ENCODE assay signal across 9 cellular contexts in the genomic region with DNA sequence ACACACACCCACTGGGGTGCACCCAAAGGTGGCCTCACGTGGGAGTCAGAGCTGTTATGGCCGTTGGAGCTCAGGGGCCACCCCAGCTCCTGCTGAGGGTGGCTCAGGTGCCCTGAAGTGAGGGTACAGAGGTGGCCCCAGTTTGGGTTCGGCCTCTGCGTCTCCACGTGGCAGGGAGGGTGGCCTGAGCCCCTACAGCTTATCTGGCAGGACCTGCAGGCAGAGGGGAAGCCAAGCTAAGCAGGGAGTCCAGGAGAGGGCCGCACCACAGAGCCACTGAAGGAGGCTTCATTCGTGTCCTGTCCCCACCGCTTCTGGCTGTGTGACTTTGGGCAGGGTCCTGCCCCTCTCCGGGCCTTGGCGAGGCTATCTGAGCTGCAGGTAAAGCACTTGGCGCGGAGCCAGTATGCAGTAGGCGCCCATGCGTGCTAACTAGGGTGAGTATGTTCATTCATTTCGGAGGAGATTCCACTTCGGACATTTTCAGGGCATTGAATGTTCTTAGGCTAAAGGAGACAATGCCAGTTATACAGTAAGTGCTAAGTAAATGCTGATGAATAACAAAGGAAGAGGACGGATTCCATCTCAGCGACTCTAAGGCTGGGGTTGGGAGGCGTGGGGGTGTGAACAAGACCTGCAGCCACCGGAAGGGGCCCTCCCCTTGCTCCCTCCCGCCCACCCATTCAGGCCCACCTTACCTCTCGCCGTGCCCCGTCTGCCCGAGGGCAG. TPM values are rescaled to one million over a fixed set of nuclear protein-coding genes. Genes with fewer than 3 reads are reported as not detected.
DNase-seq lines count a peak whose midpoint lies in the region; ATAC-seq, FAIRE-seq and TF ChIP-seq lines count a peak whose summit lies in the region.
"Had no signal": no experiment of that assay in that cellular context is flagged by ENCODE, and none has a peak within 500 bp of the region (broad histone marks: within the 10 kb centered on the region; RNA-seq: fewer than 3 reads in every experiment).

No MANE protein-coding gene starts in this region.

- no peak for FAIRE-seq in GM12891 (lab: Jason Lieb, UNC)

- POLR2A ChIA-PET in activated CD8-positive, alpha-beta T cell treated with anti-CD3 and anti-CD28 coated beads for 36 hours (lab: Charles Lee): interaction anchor here (0.8 to 2.6 kb wide), 5 partner anchors 17 to 166 kb away, joined by 3 to 11 read pairs (median 4); a partner anchor contains a TSS
- POLR2A ChIA-PET in activated CD8-positive, alpha-beta T cell treated with anti-CD3 and anti-CD28 coated beads, Interleukin-2, amount 10 ng/mL, durations not matched to agents 7 days and 5 days (lab: Charles Lee): interaction anchor here (2.7 kb wide), 1 partner anchor 22 kb away, joined by 9 read pairs; a partner anchor contains a TSS

- peak; percentile 60 for DNase-seq in activated CD8-positive, alpha-beta T cell treated with anti-CD3 and anti-CD28 coated beads for 36 hours
- no peak for DNase-seq in activated CD8-positive, alpha-beta T cell treated with anti-CD3 and anti-CD28 coated beads, Interleukin-2, amount 10 ng/mL, durations not matched to agents 7 days and 5 days
- DNase-seq in Peyer's patch: no peak
- DNase-seq in stomach: no peak
- DNase-seq in GM12891 (ENCODE audit: insufficient read length, low spot score): no peak
- no peak for DNase-seq in T1000 (lab: John Stamatoyannopoulos, UW)

- no peak for TF ChIP-seq EP300 in gastroesophageal sphincter (IDR thresholded peaks at IDR 0.05)
- no peak for TF ChIP-seq EP300 in stomach (IDR thresholded peaks at IDR 0.05)

- peaks cover 3% of the 10 kb centered on the region for H3K27me3 Mint-ChIP-seq in activated CD8-positive, alpha-beta T cell treated with anti-CD3 and anti-CD28 coated beads for 36 hours
- H3K27me3 Mint-ChIP-seq in activated CD8-positive, alpha-beta T cell treated with anti-CD3 and anti-CD28 coated beads, Interleukin-2, amount 10 ng/mL, durations not matched to agents 7 days and 5 days (ENCODE audit: low read depth): peaks cover 2% of the 10 kb centered on the region

- peak overlapping the region in 2 of 4 donors; percentile 38 to 55 for H3K27ac ChIP-seq in Peyer's patch
- peak overlapping the region in 3 of 4 donors; percentile 40 to 67 (median 53) for H3K27ac ChIP-seq in gastroesophageal sphincter
- peak overlapping the region in 3 of 5 donors; percentile 26 to 72 (median 60) for H3K27ac ChIP-seq in stomach

- H3K36me3 ChIP-seq in Peyer's patch (peaks cover 0 to 11% (median 0%) of the 10 kb centered on the region in 3 donors), gastroesophageal sphincter (peaks cover 0 to 16% of the 10 kb centered on the region in 2 donors), stomach (peaks cover 8 to 20% (median 16%) of the 10 kb centered on the region in 4 donors)

- peaks cover 0 to 7% of the 10 kb centered on the region in 2 donors for H3K27me3 ChIP-seq in Peyer's patch
- peaks cover 10% of the 10 kb centered on the region for H3K27me3 ChIP-seq in gastroesophageal sphincter
- H3K27me3 ChIP-seq in stomach: peaks cover 0 to 38% (median 27%) of the 10 kb centered on the region in 3 donors

- peaks cover 14% of the 10 kb centered on the region for H3K36me3 Mint-ChIP-seq in activated CD8-positive, alpha-beta T cell treated with anti-CD3 and anti-CD28 coated beads for 36 hours (ENCODE audit: low read depth)
- peaks cover 19% of the 10 kb centered on the region for H3K36me3 Mint-ChIP-seq in activated CD8-positive, alpha-beta T cell treated with anti-CD3 and anti-CD28 coated beads, Interleukin-2, amount 10 ng/mL, durations not matched to agents 7 days and 5 days (ENCODE audit: low read depth)

- no peak for TF ChIP-seq POLR2A in Peyer's patch (IDR thresholded peaks at IDR 0.05)
- no peak for TF ChIP-seq POLR2A in gastroesophageal sphincter (IDR thresholded peaks at IDR 0.05)
- TF ChIP-seq POLR2A in stomach (IDR thresholded peaks at IDR 0.05): no peak
- TF ChIP-seq POLR2A in GM12891 (IDR thresholded peaks at IDR 0.05; ENCODE audit: low read depth, low read length): no peak

- no peak for ATAC-seq in activated CD8-positive, alpha-beta T cell treated with anti-CD3 and anti-CD28 coated beads for 36 hours
- no peak for ATAC-seq in activated CD8-positive, alpha-beta T cell treated with anti-CD3 and anti-CD28 coated beads, Interleukin-2, amount 10 ng/mL, durations not matched to agents 7 days and 5 days
- no peak for ATAC-seq in gastroesophageal sphincter
- ATAC-seq in GM18909 (IDR thresholded peaks at IDR 0.05; ENCODE audit: poor library complexity, unreplicated experiment): no peak

- no peak for TF ChIP-seq CTCF in activated CD8-positive, alpha-beta T cell treated with anti-CD3 and anti-CD28 coated beads for 36 hours (IDR thresholded peaks at IDR 0.05)
- TF ChIP-seq CTCF in Peyer's patch (IDR thresholded peaks at IDR 0.05): no peak
- TF ChIP-seq CTCF in gastroesophageal sphincter (IDR thresholded peaks at IDR 0.05): no peak
- no peak for TF ChIP-seq CTCF in stomach (IDR thresholded peaks at IDR 0.05)

- peak overlapping the region; percentile 67 for H3K4me3 Mint-ChIP-seq in activated CD8-positive, alpha-beta T cell treated with anti-CD3 and anti-CD28 coated beads for 36 hours
- H3K4me3 Mint-ChIP-seq in activated CD8-positive, alpha-beta T cell treated with anti-CD3 and anti-CD28 coated beads, Interleukin-2, amount 10 ng/mL, durations not matched to agents 7 days and 5 days: no peak overlapping the region

- CTCF ChIA-PET in activated CD8-positive, alpha-beta T cell treated with anti-CD3 and anti-CD28 coated beads for 36 hours (lab: Charles Lee): interaction anchor here (0.7 to 3.7 kb wide), 21 partner anchors 8 to 279 kb away, joined by 3 to 28 read pairs (median 4); a partner anchor contains a TSS
- CTCF ChIA-PET in activated CD8-positive, alpha-beta T cell treated with anti-CD3 and anti-CD28 coated beads, Interleukin-2, amount 10 ng/mL, durations not matched to agents 7 days and 5 days (lab: Charles Lee): interaction anchor here (0.8 to 2.6 kb wide), 10 partner anchors 8 to 254 kb away, joined by 3 to 23 read pairs (median 6); a partner anchor contains a TSS

- WGBS in gastroesophageal sphincter (ENCODE audit: low coverage in 1 of 2), 2 donors: 0 to 8% methylated on average over 1 to 2 of the region's 25 CpGs
- 25 to 35% (median 31%) methylated on average over 16 to 25 of the region's 25 CpGs for WGBS in stomach, 5 donors

- H3K4me1 Mint-ChIP-seq in activated CD8-positive, alpha-beta T cell treated with anti-CD3 and anti-CD28 coated beads for 36 hours (ENCODE audit: low read depth): peaks cover 31% of the 10 kb centered on the region
- peaks cover 29% of the 10 kb centered on the region for H3K4me1 Mint-ChIP-seq in activated CD8-positive, alpha-beta T cell treated with anti-CD3 and anti-CD28 coated beads, Interleukin-2, amount 10 ng/mL, durations not matched to agents 7 days and 5 days (ENCODE audit: low read depth)

- intact Hi-C loops in activated CD8-positive, alpha-beta T cell treated with anti-CD3 and anti-CD28 coated beads for 36 hours (cut with micrococcal nuclease): loop anchor here (10.0 kb wide), 1 partner anchor 251 kb away; no protein-coding TSS in a partner anchor
- intact Hi-C loops in stomach (cut with DNase I; ENCODE audit: low total_unique reads): loop anchor here (5.0 kb wide), 1 partner anchor 254 kb away; no protein-coding TSS in a partner anchor

- H3K9me3 Mint-ChIP-seq in activated CD8-positive, alpha-beta T cell treated with anti-CD3 and anti-CD28 coated beads for 36 hours: no peaks in the 10 kb centered on the region
- H3K9me3 Mint-ChIP-seq in activated CD8-positive, alpha-beta T cell treated with anti-CD3 and anti-CD28 coated beads, Interleukin-2, amount 10 ng/mL, durations not matched to agents 7 days and 5 days (ENCODE audit: insufficient read depth): no peaks in the 10 kb centered on the region

- H3K9me3 ChIP-seq in Peyer's patch (no peaks in the 10 kb centered on the region), gastroesophageal sphincter (no peaks in the 10 kb centered on the region), stomach (no peaks in the 10 kb centered on the region)
- H3K9me3 ChIP-seq: left lung had no signal

- peaks cover 0 to 31% (median 12%) of the 10 kb centered on the region in 4 donors for H3K4me1 ChIP-seq in Peyer's patch
- peaks cover 2 to 48% (median 19%) of the 10 kb centered on the region in 3 donors for H3K4me1 ChIP-seq in gastroesophageal sphincter
- peaks cover 27 to 50% (median 43%) of the 10 kb centered on the region in 4 donors for H3K4me1 ChIP-seq in stomach

- no peak overlapping the region for H3K27ac Mint-ChIP-seq in activated CD8-positive, alpha-beta T cell treated with anti-CD3 and anti-CD28 coated beads for 36 hours
- H3K27ac Mint-ChIP-seq in activated CD8-positive, alpha-beta T cell treated with anti-CD3 and anti-CD28 coated beads, Interleukin-2, amount 10 ng/mL, durations not matched to agents 7 days and 5 days: no peak overlapping the region

- peak overlapping the region in 3 of 4 donors; percentile 22 to 49 (median 47) for H3K4me3 ChIP-seq in Peyer's patch
- peak overlapping the region in 1 of 2 donors; percentile 47 for H3K4me3 ChIP-seq in gastroesophageal sphincter
- H3K4me3 ChIP-seq in stomach: peak overlapping the region; percentile 38 to 48 (median 42)

RNA-seq across cellular contexts. Expression of a gene that starts 4.9 kb away (rescaled TPM):
- 10 to 100 TPM; 61.2 to 65.1 TPM for total RNA-seq in activated CD8-positive, alpha-beta T cell treated with anti-CD3 and anti-CD28 coated beads for 36 hours
- total RNA-seq in activated CD8-positive, alpha-beta T cell treated with anti-CD3 and anti-CD28 coated beads, Interleukin-2, amount 10 ng/mL, durations not matched to agents 7 days and 5 days: 10 to 100 TPM; 91.5 to 98.7 TPM
- 10 to 100 TPM; 68.1 to 76.3 (median 72.2) TPM for total RNA-seq in Peyer's patch
- total RNA-seq in gastroesophageal sphincter: 10 to 100 TPM; 64.8 to 72.6 (median 68.6) TPM
- 100 to 1,000 TPM in 2 of 5 donors, 10 to 100 TPM in 3; 15.6 to 483 (median 85.3) TPM for total RNA-seq in stomach
- polyA plus RNA-seq in stomach: 100 to 1,000 TPM; 110 to 204 (median 118) TPM
- 35.8 TPM for polyA plus RNA-seq in GM12891 (2012; ENCODE audit: low read depth, missing spikeins)

RNA-seq across cellular contexts. Expression of a gene that starts 13.1 kb away (rescaled TPM):
- total RNA-seq in activated CD8-positive, alpha-beta T cell treated with anti-CD3 and anti-CD28 coated beads for 36 hours: not detected
- not detected for total RNA-seq in activated CD8-positive, alpha-beta T cell treated with anti-CD3 and anti-CD28 coated beads, Interleukin-2, amount 10 ng/mL, durations not matched to agents 7 days and 5 days
- total RNA-seq in Peyer's patch (10 to 100 TPM in 3 of 4 donors, 1 to 10 TPM in 1; 4.0 to 28.9 (median 23.3) TPM), gastroesophageal sphincter (10 to 100 TPM; 10.9 to 67.4 (median 42.7) TPM), stomach (10 to 100 TPM in 1 of 5 donors, 1 to 10 TPM in 3, not detected in 1; 2.6 to 12.6 (median 5.6) TPM)
- 10 to 100 TPM; 12.3 to 15.9 (median 14.2) TPM for polyA plus RNA-seq in stomach
- polyA plus RNA-seq in GM12891 (2012; ENCODE audit: low read depth, missing spikeins): 3.0 TPM

RNA-seq across cellular contexts. Expression of a gene that starts 19.1 kb away (rescaled TPM):
- total RNA-seq in activated CD8-positive, alpha-beta T cell treated with anti-CD3 and anti-CD28 coated beads for 36 hours: not detected
- total RNA-seq in activated CD8-positive, alpha-beta T cell treated with anti-CD3 and anti-CD28 coated beads, Interleukin-2, amount 10 ng/mL, durations not matched to agents 7 days and 5 days: not detected
- total RNA-seq in Peyer's patch (1 to 10 TPM in 2 of 4 donors, under 1 TPM in 1, not detected in 1; 0.70 to 2.0 (median 1.7) TPM), gastroesophageal sphincter (1 to 10 TPM in 3 of 4 donors, under 1 TPM in 1; 0.96 to 4.0 (median 2.0) TPM), stomach (1 to 10 TPM in 2 of 5 donors, not detected in 3; 1.8 to 4.7 TPM)
- 1 to 10 TPM in 1 of 3 donors, under 1 TPM in 1, not detected in 1; 0.25 to 3.7 TPM for polyA plus RNA-seq in stomach
- polyA plus RNA-seq in GM12891 (2012; ENCODE audit: low read depth, missing spikeins): not detected

RNA-seq across cellular contexts. Expression of a gene that starts 21.9 kb away (rescaled TPM):
- 1,000 to 10,000 TPM; 1,795 to 1,837 TPM for total RNA-seq in activated CD8-positive, alpha-beta T cell treated with anti-CD3 and anti-CD28 coated beads for 36 hours
- 1,000 to 10,000 TPM; 1,452 to 1,556 TPM for total RNA-seq in activated CD8-positive, alpha-beta T cell treated with anti-CD3 and anti-CD28 coated beads, Interleukin-2, amount 10 ng/mL, durations not matched to agents 7 days and 5 days
- total RNA-seq in Peyer's patch (100 to 1,000 TPM; 222 to 609 (median 308) TPM), gastroesophageal sphincter (100 to 1,000 TPM; 371 to 644 (median 574) TPM), stomach (100 to 1,000 TPM in 4 of 5 donors, 10 to 100 TPM in 1; 84.3 to 596 (median 358) TPM)
- polyA plus RNA-seq in stomach: 1,000 to 10,000 TPM; 1,291 to 1,681 (median 1,311) TPM
- 3,373 TPM for polyA plus RNA-seq in GM12891 (2012; ENCODE audit: low read depth, missing spikeins)

RNA-seq across cellular contexts. Expression of a gene that starts 35.9 kb away (rescaled TPM):
- 100 to 1,000 TPM; 137 to 142 TPM for total RNA-seq in activated CD8-positive, alpha-beta T cell treated with anti-CD3 and anti-CD28 coated beads for 36 hours
- total RNA-seq in activated CD8-positive, alpha-beta T cell treated with anti-CD3 and anti-CD28 coated beads, Interleukin-2, amount 10 ng/mL, durations not matched to agents 7 days and 5 days: 100 to 1,000 TPM; 101 to 108 TPM
- total RNA-seq in Peyer's patch (100 to 1,000 TPM in 3 of 4 donors, 10 to 100 TPM in 1; 82.0 to 226 (median 142) TPM), gastroesophageal sphincter (100 to 1,000 TPM; 130 to 137 (median 135) TPM), stomach (100 to 1,000 TPM in 2 of 5 donors, 10 to 100 TPM in 3; 30.8 to 513 (median 55.4) TPM)
- polyA plus RNA-seq in stomach: 100 to 1,000 TPM in 1 of 3 donors, 10 to 100 TPM in 2; 71.0 to 131 (median 84.5) TPM
- 127 TPM for polyA plus RNA-seq in GM12891 (2012; ENCODE audit: low read depth, missing spikeins)
